Comparison of ENCODE assay signal across 13 cellular contexts in the genomic region with DNA sequence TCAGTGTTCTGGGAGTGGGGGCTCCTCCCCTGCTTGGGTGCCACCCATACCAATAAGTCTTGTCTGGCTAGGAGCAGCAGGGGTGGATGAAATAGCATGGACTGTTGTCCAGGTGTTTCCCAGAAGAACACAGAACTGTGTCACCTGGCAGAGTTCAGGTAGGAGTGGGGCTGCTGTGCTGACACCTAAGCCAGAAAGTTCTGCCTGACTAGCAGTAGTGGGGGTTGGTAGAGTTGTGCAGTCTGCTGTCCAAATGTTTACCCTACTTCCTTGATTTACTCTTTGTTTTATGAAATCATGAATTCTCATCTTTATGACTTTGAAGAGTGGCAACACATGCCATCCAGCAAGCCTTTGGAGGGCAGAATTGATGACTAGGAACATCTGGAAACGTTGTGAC. TPM values are rescaled to one million over a fixed set of nuclear protein-coding genes. Genes with fewer than 3 reads are reported as not detected.
A peak's percentile ranks its signal among the peaks of the same experiment; 100 is the strongest.
DNase-seq lines count a peak whose midpoint lies in the region; ATAC-seq and TF ChIP-seq lines count a peak whose summit lies in the region.
"Had no signal": no experiment of that assay in that cellular context is flagged by ENCODE, and none has a peak within 500 bp of the region (broad histone marks: within the 10 kb centered on the region; RNA-seq: fewer than 3 reads in every experiment).

No MANE protein-coding gene starts in this region.

- DNase-seq in DMS53 (lab: John Stamatoyannopoulos, UW) (peak; percentile 21), DMS53 treated with DMSO at 0.1 percent for 48 hours (lab: John Stamatoyannopoulos, UW; ENCODE audit: unreplicated experiment) (no peak), left ventricle myocardium superior (no peak), right atrium auricular region (ENCODE audit: low spot score) (no peak), trophoblast cell (no peak), NCI-H748 (lab: John Stamatoyannopoulos, UW; ENCODE audit: unreplicated experiment) (no peak)
- DNase-seq: CD4-positive, CD25-positive, alpha-beta regulatory T cell; DMS79 had no signal

- H3K9me3 ChIP-seq in right atrium auricular region (no peaks in the 10 kb centered on the region), trophoblast cell (ENCODE audit: insufficient read depth, low read depth, low read length) (no peaks in the 10 kb centered on the region)
- H3K9me3 ChIP-seq: BLaER1 had no signal

- H3K18ac ChIP-seq in trophoblast cell (ENCODE audit: low read length) = no peak overlapping the region

- no peak overlapping the region for H3K14ac ChIP-seq in trophoblast cell (ENCODE audit: low read length)

- H3K79me2 ChIP-seq in trophoblast cell (ENCODE audit: control insufficient read depth, insufficient read depth, low read length, poor library complexity) = peaks cover 2% of the 10 kb centered on the region

- H3K27ac ChIP-seq in right atrium auricular region (no peak overlapping the region), trophoblast cell (ENCODE audit: low read depth, low read length) (no peak overlapping the region)
- H3K27ac ChIP-seq: 22Rv1, BLaER1 had no signal

- intact Hi-C loops in left ventricle myocardium superior (cut with micrococcal nuclease) = no loop called here

- H2AK5ac ChIP-seq in trophoblast cell (ENCODE audit: low read length) = no peak overlapping the region

- no peak overlapping the region for H3K4me2 ChIP-seq in trophoblast cell (ENCODE audit: low read length)
- H3K4me2 ChIP-seq: BLaER1 had no signal

- H3K36me3 ChIP-seq in right atrium auricular region (no peaks in the 10 kb centered on the region), trophoblast cell (ENCODE audit: control insufficient read depth in 1 of 2, insufficient read depth in 2 of 2, low read length in 2 of 2) (no peaks in the 10 kb centered on the region)
- H3K36me3 ChIP-seq: BLaER1 had no signal

- no peak overlapping the region for H4K91ac ChIP-seq in trophoblast cell (ENCODE audit: low read depth, low read length)

- no peak overlapping the region for H2AFZ ChIP-seq in trophoblast cell (ENCODE audit: insufficient read depth, low read length, poor library complexity)

- H3K23ac ChIP-seq in trophoblast cell (ENCODE audit: low read length) = no peak overlapping the region

- no peak overlapping the region for H3K9ac ChIP-seq in trophoblast cell (ENCODE audit: low read length)
- H3K9ac ChIP-seq: BLaER1 had no signal

- ATAC-seq in left ventricle myocardium superior (peak; percentile 29), HG02642 (IDR thresholded peaks at IDR 0.05; ENCODE audit: poor library complexity, unreplicated experiment) (no peak), SK-N-SH treated with all-trans-retinoic acid at 6 μM for 48 hours (no peak)

- no peak overlapping the region for H2BK5ac ChIP-seq in trophoblast cell (ENCODE audit: low read depth, low read length, poor library complexity)

- H3K4ac ChIP-seq in trophoblast cell (ENCODE audit: low read depth, low read length) = no peak overlapping the region

- TF ChIP-seq CTCF in right atrium auricular region (IDR thresholded peaks at IDR 0.05) = no peak

- H3K4me3 ChIP-seq in right atrium auricular region (no peak overlapping the region), trophoblast cell (ENCODE audit: low read depth, low read length) (no peak overlapping the region)
- H3K4me3 ChIP-seq: BLaER1, GM12878 had no signal

- no CpG with 5 or more reads among the region's 1 CpG for WGBS in trophoblast cell (ENCODE audit: extremely low coverage, insufficient coverage, insufficient read length)

- H3K4me1 ChIP-seq in right atrium auricular region = no peaks in the 10 kb centered on the region
- no peaks in the 10 kb centered on the region for H3K4me1 ChIP-seq in trophoblast cell (ENCODE audit: control insufficient read depth in 1 of 2, insufficient read depth in 2 of 2, low read length in 2 of 2)
- H3K4me1 ChIP-seq: BLaER1 had no signal

- H3K27me3 ChIP-seq in right atrium auricular region = no peaks in the 10 kb centered on the region
- H3K27me3 ChIP-seq in trophoblast cell (ENCODE audit: insufficient read depth, low read length) = no peaks in the 10 kb centered on the region
- H3K27me3 ChIP-seq: BLaER1 had no signal

- H2BK12ac ChIP-seq in trophoblast cell (ENCODE audit: low read length) = no peak overlapping the region

- H4K12ac ChIP-seq in trophoblast cell (ENCODE audit: low read depth, low read length) = peak overlapping the region; percentile 30

- no peak overlapping the region for H2BK120ac ChIP-seq in trophoblast cell (ENCODE audit: insufficient read depth, low read length, poor library complexity)

- peak overlapping the region; percentile 16 for H4K8ac ChIP-seq in trophoblast cell (ENCODE audit: low read depth, low read length)

- H3K79me1 ChIP-seq in trophoblast cell (ENCODE audit: low read length) = no peaks in the 10 kb centered on the region

TF ChIP-seq in SK-N-SH treated with all-trans-retinoic acid at 6 μM for 48 hours, 23 proteins besides CTCF, POLR2A, EP300 and RAD21 (continues in another document):
- TF ChIP-seq RARB (CRISPR knock-in tag; IDR thresholded peaks at IDR 0.05) (no peak), ARNTL (CRISPR knock-in tag; IDR thresholded peaks at IDR 0.05; ENCODE audit: borderline replicate concordance, low read depth) (no peak), CSDC2 (CRISPR knock-in tag; IDR thresholded peaks at IDR 0.05) (no peak), SNAI2 (CRISPR knock-in tag; IDR thresholded peaks at IDR 0.05) (no peak), ESRRG (CRISPR knock-in tag; IDR thresholded peaks at IDR 0.05) (no peak), ZNF70 (CRISPR knock-in tag; IDR thresholded peaks at IDR 0.05) (no peak), OSR1 (CRISPR knock-in tag; IDR thresholded peaks at IDR 0.05) (no peak), GLIS3 (CRISPR knock-in tag; IDR thresholded peaks at IDR 0.05) (no peak), ISL1 (CRISPR knock-in tag; IDR thresholded peaks at IDR 0.05) (no peak)
- TF ChIP-seq, protein P1, sequence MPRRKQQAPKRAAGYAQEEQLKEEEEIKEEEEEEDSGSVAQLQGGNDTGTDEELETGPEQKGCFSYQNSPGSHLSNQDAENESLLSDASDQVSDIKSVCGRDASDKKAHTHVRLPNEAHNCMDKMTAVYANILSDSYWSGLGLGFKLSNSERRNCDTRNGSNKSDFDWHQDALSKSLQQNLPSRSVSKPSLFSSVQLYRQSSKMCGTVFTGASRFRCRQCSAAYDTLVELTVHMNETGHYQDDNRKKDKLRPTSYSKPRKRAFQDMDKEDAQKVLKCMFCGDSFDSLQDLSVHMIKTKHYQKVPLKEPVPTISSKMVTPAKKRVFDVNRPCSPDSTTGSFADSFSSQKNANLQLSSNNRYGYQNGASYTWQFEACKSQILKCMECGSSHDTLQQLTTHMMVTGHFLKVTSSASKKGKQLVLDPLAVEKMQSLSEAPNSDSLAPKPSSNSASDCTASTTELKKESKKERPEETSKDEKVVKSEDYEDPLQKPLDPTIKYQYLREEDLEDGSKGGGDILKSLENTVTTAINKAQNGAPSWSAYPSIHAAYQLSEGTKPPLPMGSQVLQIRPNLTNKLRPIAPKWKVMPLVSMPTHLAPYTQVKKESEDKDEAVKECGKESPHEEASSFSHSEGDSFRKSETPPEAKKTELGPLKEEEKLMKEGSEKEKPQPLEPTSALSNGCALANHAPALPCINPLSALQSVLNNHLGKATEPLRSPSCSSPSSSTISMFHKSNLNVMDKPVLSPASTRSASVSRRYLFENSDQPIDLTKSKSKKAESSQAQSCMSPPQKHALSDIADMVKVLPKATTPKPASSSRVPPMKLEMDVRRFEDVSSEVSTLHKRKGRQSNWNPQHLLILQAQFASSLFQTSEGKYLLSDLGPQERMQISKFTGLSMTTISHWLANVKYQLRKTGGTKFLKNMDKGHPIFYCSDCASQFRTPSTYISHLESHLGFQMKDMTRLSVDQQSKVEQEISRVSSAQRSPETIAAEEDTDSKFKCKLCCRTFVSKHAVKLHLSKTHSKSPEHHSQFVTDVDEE (CRISPR knock-in tag; IDR thresholded peaks at IDR 0.05) = no peak
- TF ChIP-seq, protein P2, sequence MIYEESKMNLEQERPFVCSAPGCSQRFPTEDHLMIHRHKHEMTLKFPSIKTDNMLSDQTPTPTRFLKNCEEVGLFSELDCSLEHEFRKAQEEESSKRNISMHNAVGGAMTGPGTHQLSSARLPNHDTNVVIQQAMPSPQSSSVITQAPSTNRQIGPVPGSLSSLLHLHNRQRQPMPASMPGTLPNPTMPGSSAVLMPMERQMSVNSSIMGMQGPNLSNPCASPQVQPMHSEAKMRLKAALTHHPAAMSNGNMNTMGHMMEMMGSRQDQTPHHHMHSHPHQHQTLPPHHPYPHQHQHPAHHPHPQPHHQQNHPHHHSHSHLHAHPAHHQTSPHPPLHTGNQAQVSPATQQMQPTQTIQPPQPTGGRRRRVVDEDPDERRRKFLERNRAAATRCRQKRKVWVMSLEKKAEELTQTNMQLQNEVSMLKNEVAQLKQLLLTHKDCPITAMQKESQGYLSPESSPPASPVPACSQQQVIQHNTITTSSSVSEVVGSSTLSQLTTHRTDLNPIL (CRISPR knock-in tag; IDR thresholded peaks at IDR 0.05; ENCODE audit: low read depth) = no peak
- TF ChIP-seq, protein P3, sequence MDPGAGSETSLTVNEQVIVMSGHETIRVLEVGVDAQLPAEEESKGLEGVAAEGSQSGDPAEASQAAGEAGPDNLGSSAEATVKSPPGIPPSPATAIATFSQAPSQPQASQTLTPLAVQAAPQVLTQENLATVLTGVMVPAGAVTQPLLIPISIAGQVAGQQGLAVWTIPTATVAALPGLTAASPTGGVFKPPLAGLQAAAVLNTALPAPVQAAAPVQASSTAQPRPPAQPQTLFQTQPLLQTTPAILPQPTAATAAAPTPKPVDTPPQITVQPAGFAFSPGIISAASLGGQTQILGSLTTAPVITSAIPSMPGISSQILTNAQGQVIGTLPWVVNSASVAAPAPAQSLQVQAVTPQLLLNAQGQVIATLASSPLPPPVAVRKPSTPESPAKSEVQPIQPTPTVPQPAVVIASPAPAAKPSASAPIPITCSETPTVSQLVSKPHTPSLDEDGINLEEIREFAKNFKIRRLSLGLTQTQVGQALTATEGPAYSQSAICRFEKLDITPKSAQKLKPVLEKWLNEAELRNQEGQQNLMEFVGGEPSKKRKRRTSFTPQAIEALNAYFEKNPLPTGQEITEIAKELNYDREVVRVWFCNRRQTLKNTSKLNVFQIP (CRISPR knock-in tag; IDR thresholded peaks at IDR 0.05; ENCODE audit: borderline replicate concordance, low read depth) = no peak

RNA-seq across cellular contexts. Expression of a gene that starts 27.3 kb away (rescaled TPM):
- total RNA-seq in left ventricle myocardium superior = 8.2 TPM
- total RNA-seq in right atrium auricular region = 1 to 10 TPM; 5.6 to 6.0 TPM
- 16.7 and 17.4 TPM in 2 replicates for polyA plus RNA-seq in trophoblast cell (2013)
